Comparison of ENCODE assay signal across 1 cellular context in the genomic region with DNA sequence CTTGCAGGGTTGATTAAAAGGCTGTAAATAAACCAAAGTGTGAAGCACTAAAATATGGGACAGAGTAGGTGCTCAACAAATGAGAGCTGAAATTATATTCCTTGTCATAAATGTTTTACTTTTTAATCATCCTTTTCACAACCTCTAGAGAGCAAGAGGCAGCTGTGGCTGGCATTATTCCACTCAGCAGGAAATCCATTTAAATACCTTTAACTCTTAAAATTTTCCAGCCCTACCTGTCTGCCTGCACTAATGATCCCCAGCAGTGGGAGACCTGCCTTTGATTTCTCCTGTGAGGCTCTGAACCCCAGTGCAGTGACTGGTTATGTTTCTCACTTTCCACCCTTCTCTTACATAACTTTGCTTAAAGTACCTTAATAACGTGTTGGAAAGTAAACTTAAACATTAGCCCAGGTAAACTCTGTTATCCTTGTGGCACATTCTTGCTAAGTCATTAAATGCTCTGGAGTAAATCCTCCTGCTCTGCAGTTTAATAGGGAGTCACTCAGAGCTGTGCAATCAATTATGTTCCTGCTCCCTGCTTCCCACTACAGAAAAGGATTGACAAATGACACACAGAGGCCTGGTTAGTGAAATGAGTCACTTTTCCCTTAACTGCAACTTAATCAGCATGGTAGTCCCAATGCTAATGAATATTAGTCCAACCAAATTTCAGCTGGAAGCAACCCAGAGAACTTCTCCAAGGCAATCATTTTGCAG.
TF ChIP-seq lines count a peak whose summit lies in the region.

No MANE protein-coding gene starts in this region.

TF ChIP-seq in GM23338, 12 proteins besides CTCF, POLR2A, EP300 and RAD21 (continued from another document):
- TF ChIP-seq, protein P1, sequence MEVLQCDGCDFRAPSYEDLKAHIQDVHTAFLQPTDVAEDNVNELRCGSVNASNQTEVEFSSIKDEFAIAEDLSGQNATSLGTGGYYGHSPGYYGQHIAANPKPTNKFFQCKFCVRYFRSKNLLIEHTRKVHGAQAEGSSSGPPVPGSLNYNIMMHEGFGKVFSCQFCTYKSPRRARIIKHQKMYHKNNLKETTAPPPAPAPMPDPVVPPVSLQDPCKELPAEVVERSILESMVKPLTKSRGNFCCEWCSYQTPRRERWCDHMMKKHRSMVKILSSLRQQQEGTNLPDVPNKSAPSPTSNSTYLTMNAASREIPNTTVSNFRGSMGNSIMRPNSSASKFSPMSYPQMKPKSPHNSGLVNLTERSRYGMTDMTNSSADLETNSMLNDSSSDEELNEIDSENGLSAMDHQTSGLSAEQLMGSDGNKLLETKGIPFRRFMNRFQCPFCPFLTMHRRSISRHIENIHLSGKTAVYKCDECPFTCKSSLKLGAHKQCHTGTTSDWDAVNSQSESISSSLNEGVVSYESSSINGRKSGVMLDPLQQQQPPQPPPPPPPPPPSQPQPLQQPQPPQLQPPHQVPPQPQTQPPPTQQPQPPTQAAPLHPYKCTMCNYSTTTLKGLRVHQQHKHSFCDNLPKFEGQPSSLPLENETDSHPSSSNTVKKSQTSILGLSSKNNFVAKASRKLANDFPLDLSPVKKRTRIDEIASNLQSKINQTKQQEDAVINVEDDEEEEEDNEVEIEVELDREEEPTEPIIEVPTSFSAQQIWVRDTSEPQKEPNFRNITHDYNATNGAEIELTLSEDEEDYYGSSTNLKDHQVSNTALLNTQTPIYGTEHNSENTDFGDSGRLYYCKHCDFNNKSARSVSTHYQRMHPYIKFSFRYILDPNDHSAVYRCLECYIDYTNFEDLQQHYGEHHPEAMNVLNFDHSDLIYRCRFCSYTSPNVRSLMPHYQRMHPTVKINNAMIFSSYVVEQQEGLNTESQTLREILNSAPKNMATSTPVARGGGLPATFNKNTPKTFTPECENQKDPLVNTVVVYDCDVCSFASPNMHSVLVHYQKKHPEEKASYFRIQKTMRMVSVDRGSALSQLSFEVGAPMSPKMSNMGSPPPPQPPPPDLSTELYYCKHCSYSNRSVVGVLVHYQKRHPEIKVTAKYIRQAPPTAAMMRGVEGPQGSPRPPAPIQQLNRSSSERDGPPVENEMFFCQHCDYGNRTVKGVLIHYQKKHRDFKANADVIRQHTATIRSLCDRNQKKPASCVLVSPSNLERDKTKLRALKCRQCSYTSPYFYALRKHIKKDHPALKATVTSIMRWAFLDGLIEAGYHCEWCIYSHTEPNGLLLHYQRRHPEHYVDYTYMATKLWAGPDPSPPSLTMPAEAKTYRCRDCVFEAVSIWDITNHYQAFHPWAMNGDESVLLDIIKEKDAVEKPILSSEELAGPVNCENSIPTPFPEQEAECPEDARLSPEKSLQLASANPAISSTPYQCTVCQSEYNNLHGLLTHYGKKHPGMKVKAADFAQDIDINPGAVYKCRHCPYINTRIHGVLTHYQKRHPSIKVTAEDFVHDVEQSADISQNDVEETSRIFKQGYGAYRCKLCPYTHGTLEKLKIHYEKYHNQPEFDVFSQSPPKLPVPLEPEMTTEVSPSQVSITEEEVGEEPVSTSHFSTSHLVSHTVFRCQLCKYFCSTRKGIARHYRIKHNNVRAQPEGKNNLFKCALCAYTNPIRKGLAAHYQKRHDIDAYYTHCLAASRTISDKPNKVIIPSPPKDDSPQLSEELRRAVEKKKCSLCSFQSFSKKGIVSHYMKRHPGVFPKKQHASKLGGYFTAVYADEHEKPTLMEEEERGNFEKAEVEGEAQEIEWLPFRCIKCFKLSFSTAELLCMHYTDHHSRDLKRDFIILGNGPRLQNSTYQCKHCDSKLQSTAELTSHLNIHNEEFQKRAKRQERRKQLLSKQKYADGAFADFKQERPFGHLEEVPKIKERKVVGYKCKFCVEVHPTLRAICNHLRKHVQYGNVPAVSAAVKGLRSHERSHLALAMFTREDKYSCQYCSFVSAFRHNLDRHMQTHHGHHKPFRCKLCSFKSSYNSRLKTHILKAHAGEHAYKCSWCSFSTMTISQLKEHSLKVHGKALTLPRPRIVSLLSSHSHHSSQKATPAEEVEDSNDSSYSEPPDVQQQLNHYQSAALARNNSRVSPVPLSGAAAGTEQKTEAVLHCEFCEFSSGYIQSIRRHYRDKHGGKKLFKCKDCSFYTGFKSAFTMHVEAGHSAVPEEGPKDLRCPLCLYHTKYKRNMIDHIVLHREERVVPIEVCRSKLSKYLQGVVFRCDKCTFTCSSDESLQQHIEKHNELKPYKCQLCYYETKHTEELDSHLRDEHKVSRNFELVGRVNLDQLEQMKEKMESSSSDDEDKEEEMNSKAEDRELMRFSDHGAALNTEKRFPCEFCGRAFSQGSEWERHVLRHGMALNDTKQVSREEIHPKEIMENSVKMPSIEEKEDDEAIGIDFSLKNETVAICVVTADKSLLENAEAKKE (CRISPR knock-in tag; IDR thresholded peaks at IDR 0.05), result 0 out of 2 replicates have a peak, but pooled peaks have one; percentile 37
